In genomic region chr6:52925042-52925441, GRCh38 we compare ENCODE assay signal across 34 cellular contexts. TPM values are rescaled to one million over a fixed set of nuclear protein-coding genes. Genes with fewer than 3 reads are reported as not detected.
"Had no signal": no experiment of that assay in that cellular context is flagged by ENCODE, and none has a peak within 500 bp of the region (broad histone marks: within the 10 kb centered on the region; RNA-seq: fewer than 3 reads in every experiment).

No MANE protein-coding gene starts in this region.

- H3K36me3 Mint-ChIP-seq: immature natural killer cell; memory B cell; stimulated activated effector memory CD8-positive, alpha-beta T cell treated with anti-CD3 and anti-CD28 coated beads, Interleukin-12 subunit alpha, Interleukin-12 subunit beta, amount 100 ng/mL, for 72 hours had no signal

- H3K4me1 Mint-ChIP-seq: immature natural killer cell, memory B cell had no signal

- H3K36me3 ChIP-seq: esophagus squamous epithelium, heart right ventricle, lower lobe of right lung, pancreas, sigmoid colon, thoracic aorta, tibial nerve, upper lobe of right lung, uterus had no signal

- H3K27ac ChIP-seq: epithelial cell of prostate, heart right ventricle, lower lobe of right lung, pancreas, psoas muscle, sigmoid colon, thoracic aorta, tibial nerve, upper lobe of right lung, uterus had no signal

- H3K4me3 ChIP-seq: esophagus squamous epithelium, heart right ventricle, lower lobe of right lung, pancreas, psoas muscle, sigmoid colon, thoracic aorta, tibial nerve, upper lobe of right lung, uterus had no signal

- H3K4me1 ChIP-seq: heart right ventricle, pancreas, psoas muscle, sigmoid colon, tibial nerve, uterus had no signal

- H3K4me3 Mint-ChIP-seq: immature natural killer cell; memory B cell; naive thymus-derived CD4-positive, alpha-beta T cell; nephron progenitor cell; stimulated activated effector memory CD8-positive, alpha-beta T cell treated with anti-CD3 and anti-CD28 coated beads, Interleukin-12 subunit alpha, Interleukin-12 subunit beta, amount 100 ng/mL, for 72 hours had no signal

- H3K27me3 ChIP-seq: esophagus squamous epithelium, heart right ventricle, pancreas, sigmoid colon, tibial nerve, upper lobe of right lung, uterus had no signal

- H3K9me3 Mint-ChIP-seq: stimulated activated effector memory CD8-positive, alpha-beta T cell treated with anti-CD3 and anti-CD28 coated beads, Interleukin-12 subunit alpha, Interleukin-12 subunit beta, amount 100 ng/mL, for 72 hours had no signal

- H3K27ac Mint-ChIP-seq: immature natural killer cell; memory B cell; nephron progenitor cell; stimulated activated effector memory CD8-positive, alpha-beta T cell treated with anti-CD3 and anti-CD28 coated beads, Interleukin-12 subunit alpha, Interleukin-12 subunit beta, amount 100 ng/mL, for 72 hours had no signal

- H3K9me3 ChIP-seq: esophagus squamous epithelium, lower lobe of right lung, pancreas, psoas muscle, sigmoid colon, thoracic aorta, tibial nerve, upper lobe of right lung, uterus had no signal

- ATAC-seq: heart right ventricle; left ventricle myocardium superior; lower lobe of right lung; naive thymus-derived CD4-positive, alpha-beta T cell; pancreas; psoas muscle; right cardiac atrium; stimulated activated effector memory CD8-positive, alpha-beta T cell treated with anti-CD3 and anti-CD28 coated beads, Interleukin-12 subunit alpha, Interleukin-12 subunit beta, amount 100 ng/mL, for 72 hours; stimulated activated naive CD8-positive, alpha-beta T cell treated with anti-CD3 and anti-CD28 coated beads, Interleukin-15, Interleukin-2, amounts not matched to agents 100 U/mL and 50 U/mL, for 24 hours; upper lobe of right lung had no signal

- DNase-seq: cerebellar nuclear complex; cortex of kidney; esophagus squamous epithelium; foreskin melanocyte; glutamatergic neuron; heart right ventricle; hypothalamus; immature natural killer cell; left ventricle myocardium superior; lower lobe of right lung; naive thymus-derived CD4-positive, alpha-beta T cell; nephron progenitor cell; nucleus accumbens; pancreas; psoas muscle; right cardiac atrium; sigmoid colon; stimulated activated CD4-positive, alpha-beta T cell treated with anti-CD3 and anti-CD28 coated beads, Interleukin-2, amount 100 ng/mL, for 24 hours; stimulated activated CD4-positive, alpha-beta T cell treated with anti-CD3 and anti-CD28 coated beads, Interleukin-4, amount 100 ng/mL, for 24 hours; stimulated activated naive CD8-positive, alpha-beta T cell treated with anti-CD3 and anti-CD28 coated beads, Interleukin-15, Interleukin-2, amounts not matched to agents 100 U/mL and 50 U/mL, for 24 hours; substantia nigra; upper lobe of right lung; uterus had no signal

RNA-seq across cellular contexts. Expression of gene GSTA3, which starts 15.5 kb away (rescaled TPM):
- total RNA-seq: cardiac septum; dermis microvascular lymphatic vessel endothelial cell; esophagus squamous epithelium; heart right ventricle; left ventricle myocardium superior; mucosa of gallbladder; naive thymus-derived CD4-positive, alpha-beta T cell; pancreas; psoas muscle; renal cortical epithelial cell; right cardiac atrium; sigmoid colon; skeletal muscle tissue; thoracic aorta; tibial nerve; upper lobe of right lung had no signal
- polyA plus RNA-seq: heart right ventricle; immature natural killer cell; keratinocyte; naive thymus-derived CD4-positive, alpha-beta T cell; pancreas; psoas muscle; right cardiac atrium; sigmoid colon had no signal
